In genomic region chr17:61219460-61219859, GRCh38 we compare ENCODE assay signal across 13 cellular contexts.
DNase-seq lines count a peak whose midpoint lies in the region; ATAC-seq and TF ChIP-seq lines count a peak whose summit lies in the region.
"Had no signal": no experiment of that assay in that cellular context is flagged by ENCODE, and none has a peak within 500 bp of the region (broad histone marks: within the 10 kb centered on the region; RNA-seq: fewer than 3 reads in every experiment).

No MANE protein-coding gene starts in this region.

- peaks cover 4% of the 10 kb centered on the region for H3K27me3 Mint-ChIP-seq in activated CD4-positive, alpha-beta T cell treated with anti-CD3 and anti-CD28 coated beads, Interleukin-2, amount 10 ng/mL, durations not matched to agents 7 days and 5 days
- H3K27me3 Mint-ChIP-seq in chondrocyte (ENCODE audit: low read depth), result no peaks in the 10 kb centered on the region

- POLR2A ChIA-PET in activated CD4-positive, alpha-beta T cell treated with anti-CD3 and anti-CD28 coated beads, Interleukin-2, amount 10 ng/mL, durations not matched to agents 7 days and 5 days (lab: Charles Lee), result no interaction called here

- in situ Hi-C loops in transverse colon (cut with MboI; ENCODE audit: low pct_ligation_motif_present in 1 of 4, low pct_unique_long_range_greater_than_20kb in 1 of 4, low sequenced_read_pairs in 3 of 4), result no loop called here

- no peak overlapping the region for H3K4me3 ChIP-seq in lower lobe of right lung
- no peak overlapping the region for H3K4me3 ChIP-seq in transverse colon

- H3K27ac ChIP-seq in lower lobe of right lung (peak overlapping the region; percentile 66), transverse colon (peak overlapping the region in 3 of 4 donors; percentile 39 to 53 (median 49))
- H3K27ac ChIP-seq: HL-60, WERI-Rb-1 had no signal

- no peak overlapping the region for H3K4me3 Mint-ChIP-seq in activated CD4-positive, alpha-beta T cell treated with anti-CD3 and anti-CD28 coated beads, Interleukin-2, amount 10 ng/mL, durations not matched to agents 7 days and 5 days
- H3K4me3 Mint-ChIP-seq in chondrocyte (ENCODE audit: unreplicated experiment), result no peak overlapping the region

- H3K9me3 ChIP-seq in lower lobe of right lung, result no peaks in the 10 kb centered on the region
- no peaks in the 10 kb centered on the region for H3K9me3 ChIP-seq in transverse colon

- TF ChIP-seq POLR2A in transverse colon (IDR thresholded peaks at IDR 0.05), result no peak

- H3K4me1 Mint-ChIP-seq in activated CD4-positive, alpha-beta T cell treated with anti-CD3 and anti-CD28 coated beads, Interleukin-2, amount 10 ng/mL, durations not matched to agents 7 days and 5 days, result peaks cover 61% of the 10 kb centered on the region
- peaks cover 32% of the 10 kb centered on the region for H3K4me1 Mint-ChIP-seq in chondrocyte (ENCODE audit: low read depth)

- CTCF ChIA-PET in activated CD4-positive, alpha-beta T cell treated with anti-CD3 and anti-CD28 coated beads, Interleukin-2, amount 10 ng/mL, durations not matched to agents 7 days and 5 days (lab: Charles Lee), result no interaction called here

- WGBS in transverse colon (ENCODE audit: low coverage in 1 of 2), 2 donors, result 82 to 100% methylated on average over 1 to 3 of the region's 3 CpGs

- H3K27me3 ChIP-seq in lower lobe of right lung (ENCODE audit: low read depth) (no peaks in the 10 kb centered on the region), transverse colon (no peaks in the 10 kb centered on the region)

- H3K36me3 ChIP-seq in lower lobe of right lung, result no peaks in the 10 kb centered on the region
- H3K36me3 ChIP-seq in transverse colon, result no peaks in the 10 kb centered on the region
- H3K36me3 ChIP-seq: WERI-Rb-1 had no signal

- peak overlapping the region; percentile 68 for H3K27ac Mint-ChIP-seq in activated CD4-positive, alpha-beta T cell treated with anti-CD3 and anti-CD28 coated beads, Interleukin-2, amount 10 ng/mL, durations not matched to agents 7 days and 5 days
- H3K27ac Mint-ChIP-seq in chondrocyte (ENCODE audit: unreplicated experiment), result peak overlapping the region; percentile 62
- H3K27ac Mint-ChIP-seq: progenitor cell of endocrine pancreas had no signal

- TF ChIP-seq CTCF in chondrocyte (IDR thresholded peaks at IDR 0.05) (no peak), lower lobe of right lung (IDR thresholded peaks at IDR 0.05) (no peak), transverse colon (IDR thresholded peaks at IDR 0.05) (no peak)

- peaks cover 7% of the 10 kb centered on the region for H3K36me3 Mint-ChIP-seq in activated CD4-positive, alpha-beta T cell treated with anti-CD3 and anti-CD28 coated beads, Interleukin-2, amount 10 ng/mL, durations not matched to agents 7 days and 5 days (ENCODE audit: low read depth)
- no peaks in the 10 kb centered on the region for H3K36me3 Mint-ChIP-seq in chondrocyte (ENCODE audit: low read depth)

- ATAC-seq in lower lobe of right lung, result peak; percentile 60 to 76
- ATAC-seq in GM21447 (IDR thresholded peaks at IDR 0.05; ENCODE audit: unreplicated experiment), result no peak
- ATAC-seq in GM18907 (IDR thresholded peaks at IDR 0.05; ENCODE audit: unreplicated experiment), result no peak
- ATAC-seq: esophagus mucosa had no signal

- peaks cover 2% of the 10 kb centered on the region for H3K9me3 Mint-ChIP-seq in activated CD4-positive, alpha-beta T cell treated with anti-CD3 and anti-CD28 coated beads, Interleukin-2, amount 10 ng/mL, durations not matched to agents 7 days and 5 days
- H3K9me3 Mint-ChIP-seq in chondrocyte (ENCODE audit: low read depth), result no peaks in the 10 kb centered on the region

- H3K4me1 ChIP-seq in lower lobe of right lung (peaks cover 25% of the 10 kb centered on the region), transverse colon (peaks cover 0 to 4% (median 0%) of the 10 kb centered on the region in 4 donors)

- intact Hi-C loops in lower lobe of right lung (cut with DNase I), result no loop called here
- intact Hi-C loops in transverse colon (cut with DNase I; ENCODE audit: low total_unique reads), result no loop called here

- no peak for TF ChIP-seq EP300 in transverse colon (IDR thresholded peaks at IDR 0.05; ENCODE audit: low read depth)

- DNase-seq in activated CD4-positive, alpha-beta T cell treated with anti-CD3 and anti-CD28 coated beads, Interleukin-2, amount 10 ng/mL, durations not matched to agents 7 days and 5 days, result no peak
- no peak for DNase-seq in activated CD4-positive, alpha-beta T cell treated with anti-CD3 and anti-CD28 coated beads, Interleukin-2, amount 50 U/mL, for 48 hours
- DNase-seq in chondrocyte (ENCODE audit: low spot score) (no peak), lower lobe of right lung (no peak), transverse colon (no peak)
- DNase-seq in activated CD4-positive, alpha-beta T cell treated with anti-CD3 and anti-CD28 coated beads, Interleukin-2, amount 50 U/mL, for 1 hour, result no peak
- DNase-seq: NCI-H226, WERI-Rb-1 had no signal

Comparison
In these comparisons a context has a peak if more than half of its experiments do, and no peak if none do; other contexts are left out.
1. ATAC-seq: peak in lower lobe of right lung (2 of 2); none in GM21447 (single experiment) and GM18907 (single experiment).